2 cellular contexts compared by ENCODE assay signal in genomic region chr13:44303681-44304432, GRCh38.
TF ChIP-seq lines count a peak whose summit lies in the region.

No MANE protein-coding gene starts in this region.

TF ChIP-seq in liver, 16 proteins besides CTCF, POLR2A, EP300 and RAD21 (continued from another document):
- TF ChIP-seq REST (IDR thresholded peaks at IDR 0.05) (no peak), JUND (IDR thresholded peaks at IDR 0.05) (no peak), GABPA (IDR thresholded peaks at IDR 0.05 in 1 of 2, conservative IDR thresholded peaks at IDR 0.05 in 1 of 2) (no peak), HNF4A (conservative IDR thresholded peaks at IDR 0.05) (no peak), ATF3 (IDR thresholded peaks at IDR 0.05) (no peak), HNF4G (IDR thresholded peaks at IDR 0.05) (no peak), FOXA2 (IDR thresholded peaks at IDR 0.05) (no peak), ZBTB33 (IDR thresholded peaks at IDR 0.05) (no peak), RXRA (IDR thresholded peaks at IDR 0.05) (peak; percentile 44 to 45), NR2F2 (IDR thresholded peaks at IDR 0.05) (peak; percentile 86), EGR1 (IDR thresholded peaks at IDR 0.05; ENCODE audit: low read depth in 2 of 2) (no peak), MAX (IDR thresholded peaks at IDR 0.05) (no peak)

TF ChIP-seq in HepG2, 621 proteins besides CTCF, POLR2A, EP300 and RAD21 (continued from another document):
- TF ChIP-seq IKZF5 (CRISPR knock-in tag; IDR thresholded peaks at IDR 0.05) (no peak), ZNF766 (CRISPR knock-in tag; IDR thresholded peaks at IDR 0.05; ENCODE audit: borderline replicate concordance) (no peak)
